Comparison of ENCODE assay signal across 9 cellular contexts in the genomic region with DNA sequence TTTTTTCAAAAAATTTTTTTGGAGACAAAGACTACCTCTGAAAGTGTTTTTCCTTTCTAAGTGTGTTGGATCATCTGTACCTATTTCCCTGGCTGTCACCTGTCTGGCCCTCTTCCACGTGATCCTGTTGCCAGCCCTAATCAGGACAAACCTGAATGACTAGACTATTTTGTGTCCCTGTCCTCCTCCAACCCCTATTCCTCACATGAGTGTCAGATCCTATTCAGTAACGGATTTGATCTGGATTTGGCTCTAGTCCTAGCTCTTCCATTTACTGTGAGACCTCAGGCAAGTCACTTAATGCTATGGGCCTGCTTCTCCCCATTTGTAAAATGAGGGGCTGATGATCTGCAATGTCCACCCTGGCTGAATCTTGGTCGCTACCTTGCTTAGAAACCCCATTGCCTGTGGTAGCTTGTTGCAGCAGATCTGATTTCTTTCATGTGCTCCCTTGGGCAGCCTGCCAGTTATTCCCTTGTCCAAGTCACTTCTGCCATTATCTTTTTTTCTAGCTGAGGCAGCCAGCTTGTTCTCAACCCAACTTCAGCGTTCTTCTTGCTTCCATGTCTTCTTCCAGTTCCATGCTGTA. TPM values are rescaled to one million over a fixed set of nuclear protein-coding genes. Genes with fewer than 3 reads are reported as not detected.
DNase-seq lines count a peak whose midpoint lies in the region; ATAC-seq, FAIRE-seq and TF ChIP-seq lines count a peak whose summit lies in the region.
"Had no signal": no experiment of that assay in that cellular context is flagged by ENCODE, and none has a peak within 500 bp of the region (broad histone marks: within the 10 kb centered on the region; RNA-seq: fewer than 3 reads in every experiment).

No MANE protein-coding gene starts in this region.

- H3K4me1 ChIP-seq in endothelial cell of umbilical vein (ENCODE audit: control insufficient read depth, extremely low read depth, insufficient read depth, low read length) (peaks cover 13% of the 10 kb centered on the region), parathyroid adenoma (peaks cover 24% of the 10 kb centered on the region)

- H3K4me3 ChIP-seq in endothelial cell of umbilical vein (replicated peaks in 1 of 3; ENCODE audit: insufficient read depth in 1 of 3, low read depth in 1 of 3, low read length in 3 of 3) (no peak overlapping the region), parathyroid adenoma (ENCODE audit: low read depth, low read length) (no peak overlapping the region)

- H3K79me2 ChIP-seq in endothelial cell of umbilical vein (ENCODE audit: control insufficient read depth, insufficient read depth, low read length) = peaks cover 78% of the 10 kb centered on the region
- peaks cover 48% of the 10 kb centered on the region for H3K79me2 ChIP-seq in parathyroid adenoma

- CTCF ChIA-PET in endothelial cell of umbilical vein (lab: Charles Lee) = interaction anchor here (0.8 to 1.4 kb wide), 3 partner anchors 20 to 107 kb away, joined by 4 read pairs; no protein-coding TSS in a partner anchor

- no peaks in the 10 kb centered on the region for H3K9me1 ChIP-seq in endothelial cell of umbilical vein (replicated peaks; ENCODE audit: control insufficient read depth, extremely low read depth, insufficient read depth, low read length)

- H3K4me2 ChIP-seq in endothelial cell of umbilical vein (ENCODE audit: insufficient read depth, low read length) (no peak overlapping the region), parathyroid adenoma (ENCODE audit: low read length) (peak overlapping the region; percentile 28)

- H3K9ac ChIP-seq in endothelial cell of umbilical vein (replicated peaks; ENCODE audit: extremely low read depth, insufficient read depth, low read length) (no peak overlapping the region), parathyroid adenoma (no peak overlapping the region)

- H2AFZ ChIP-seq in endothelial cell of umbilical vein (ENCODE audit: low read depth, low read length) = no peak overlapping the region
- peak overlapping the region; percentile 35 for H2AFZ ChIP-seq in parathyroid adenoma

- peaks cover 2% of the 10 kb centered on the region in 2 experiments for H3K36me3 ChIP-seq in endothelial cell of umbilical vein (ENCODE audit: control insufficient read depth in 2 of 2, extremely low read depth in 1 of 2, insufficient read depth in 2 of 2, low read length in 2 of 2)
- no peaks in the 10 kb centered on the region for H3K36me3 ChIP-seq in parathyroid adenoma (ENCODE audit: control insufficient read depth, insufficient read depth, low read length)

- no peaks in the 10 kb centered on the region for H4K20me1 ChIP-seq in endothelial cell of umbilical vein (replicated peaks; ENCODE audit: control insufficient read depth, extremely low read depth, insufficient read depth, low read length)

- dilution Hi-C loops in endothelial cell of umbilical vein (cut with MboI; ENCODE audit: extremely low pct_ligation_motif_present, low sequenced_read_pairs) = no loop called here

- DNase-seq in EL (peak; percentile 25), NCI-H82 (lab: John Stamatoyannopoulos, UW) (peak; percentile 60), endothelial cell of umbilical vein (ENCODE audit: low read depth, low spot score) (peak; percentile 51), D341Med (ENCODE audit: low spot score) (no peak), ACHN (no peak), NCI-H1694 treated with DMSO at 0.1 percent for 48 hours (lab: John Stamatoyannopoulos, UW) (no peak)
- DNase-seq: GOT3 had no signal

- TF ChIP-seq CTCF in endothelial cell of umbilical vein (IDR thresholded peaks at IDR 0.05; ENCODE audit: extremely low read depth in 1 of 2, insufficient read depth in 1 of 2, low read depth in 1 of 2, low read length in 2 of 2) = no peak
- no peak for TF ChIP-seq CTCF in parathyroid adenoma (IDR thresholded peaks at IDR 0.05)

- ATAC-seq in HG02588 (IDR thresholded peaks at IDR 0.05; ENCODE audit: unreplicated experiment) = no peak

- intact Hi-C loops in endothelial cell of umbilical vein (cut with micrococcal nuclease) = no loop called here

- H3K9me3 ChIP-seq in endothelial cell of umbilical vein (replicated peaks; ENCODE audit: control insufficient read depth, insufficient read depth, low read length) = no peaks in the 10 kb centered on the region
- H3K9me3 ChIP-seq in parathyroid adenoma (ENCODE audit: control insufficient read depth, low read length) = no peaks in the 10 kb centered on the region

- no TSS peak for BruUV-seq in endothelial cell of umbilical vein (replicated peaks; lab: Mats Ljungman, UMichigan)

- FAIRE-seq in endothelial cell of umbilical vein (lab: Jason Lieb, UNC) = peak; percentile 67

- H3K27ac ChIP-seq in endothelial cell of umbilical vein (ENCODE audit: insufficient read depth, low read depth, low read length) (no peak overlapping the region), parathyroid adenoma (peak overlapping the region; percentile 58)

- no peak for TF ChIP-seq POLR2A in endothelial cell of umbilical vein (IDR thresholded peaks at IDR 0.05; ENCODE audit: low read depth, low read length)

- POLR2A ChIA-PET in endothelial cell of umbilical vein (lab: Charles Lee) = interaction anchor here (0.6 to 0.9 kb wide), 2 partner anchors 22 to 34 kb away, joined by 3 to 8 read pairs; a partner anchor contains a TSS

- H3K27me3 ChIP-seq in endothelial cell of umbilical vein (ENCODE audit: control insufficient read depth in 2 of 2, insufficient read depth in 2 of 2, low read length in 2 of 2) = no peaks in the 10 kb centered on the region
- no peaks in the 10 kb centered on the region for H3K27me3 ChIP-seq in parathyroid adenoma (ENCODE audit: control insufficient read depth, insufficient read depth, low read length)

- in situ Hi-C loops in ACHN (cut with HindIII; ENCODE audit: low pct_ligation_motif_present, low pct_unique_long_range_greater_than_20kb, low sequenced_read_pairs) = no loop called here

TF ChIP-seq in endothelial cell of umbilical vein, 7 proteins besides CTCF, POLR2A, EP300 and RAD21:
- TF ChIP-seq MYC (IDR thresholded peaks at IDR 0.05; ENCODE audit: low read depth, low read length) (no peak), POLR2AphosphoS5 (IDR thresholded peaks at IDR 0.05; ENCODE audit: insufficient read depth, low read depth, low read length) (no peak), GATA2 (IDR thresholded peaks at IDR 0.05; ENCODE audit: insufficient read depth, insufficient read length, low read depth, low read length) (no peak), JUN (IDR thresholded peaks at IDR 0.05; ENCODE audit: borderline replicate concordance, insufficient read depth, insufficient read length, low read depth) (no peak), EZH2 (IDR thresholded peaks at IDR 0.05; ENCODE audit: borderline replicate concordance, low read depth, low read length, severe bottlenecking) (no peak), FOS (IDR thresholded peaks at IDR 0.05; ENCODE audit: borderline replicate concordance, insufficient read depth, low read length) (no peak)
- TF ChIP-seq, protein P1, sequence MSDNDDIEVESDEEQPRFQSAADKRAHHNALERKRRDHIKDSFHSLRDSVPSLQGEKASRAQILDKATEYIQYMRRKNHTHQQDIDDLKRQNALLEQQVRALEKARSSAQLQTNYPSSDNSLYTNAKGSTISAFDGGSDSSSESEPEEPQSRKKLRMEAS (IDR thresholded peaks at IDR 0.05; ENCODE audit: insufficient read depth, insufficient read length) = no peak
TF ChIP-seq in endothelial cell of umbilical vein: peak in this region for 0.

RNA-seq across cellular contexts. Expression of a gene that starts 4.8 kb away (rescaled TPM):
- 45.8 and 46.3 TPM in 2 replicates for total RNA-seq in endothelial cell of umbilical vein
- polyA plus RNA-seq in endothelial cell of umbilical vein = 16.0 and 25.0 TPM in 2 replicates
- 23.8 and 25.1 TPM in 2 replicates for polyA plus RNA-seq in endothelial cell of umbilical vein (2011; cell fraction: cytosol; rRNA removed)
- polyA plus RNA-seq in endothelial cell of umbilical vein (2011; cell fraction: nucleus; rRNA removed) = 21.1 and 22.2 TPM in 2 replicates
- 43.9 and 49.0 TPM in 2 replicates for polyA plus RNA-seq in endothelial cell of umbilical vein (2012)
- 30.4 and 61.0 TPM in 2 replicates for polyA minus RNA-seq in endothelial cell of umbilical vein
- 37.3 TPM for polyA minus RNA-seq in endothelial cell of umbilical vein (2011; cell fraction: cytosol; rRNA and poly(A)+ RNA removed)
- 46.1 and 46.8 TPM in 2 replicates for polyA minus RNA-seq in endothelial cell of umbilical vein (2011; cell fraction: nucleus; rRNA and poly(A)+ RNA removed)

RNA-seq across cellular contexts. Expression of a gene that starts 34.5 kb away (rescaled TPM):
- 291 and 309 TPM in 2 replicates for total RNA-seq in endothelial cell of umbilical vein
- 76.2 and 106 TPM in 2 replicates for polyA plus RNA-seq in endothelial cell of umbilical vein
- 49.7 and 60.3 TPM in 2 replicates for polyA plus RNA-seq in endothelial cell of umbilical vein (2011; cell fraction: cytosol; rRNA removed)
- 591 and 691 TPM in 2 replicates for polyA plus RNA-seq in endothelial cell of umbilical vein (2011; cell fraction: nucleus; rRNA removed)
- 214 and 237 TPM in 2 replicates for polyA plus RNA-seq in endothelial cell of umbilical vein (2012)
- polyA minus RNA-seq in endothelial cell of umbilical vein = 196 and 257 TPM in 2 replicates
- 80.7 TPM for polyA minus RNA-seq in endothelial cell of umbilical vein (2011; cell fraction: cytosol; rRNA and poly(A)+ RNA removed)
- 449 and 536 TPM in 2 replicates for polyA minus RNA-seq in endothelial cell of umbilical vein (2011; cell fraction: nucleus; rRNA and poly(A)+ RNA removed)

Comparison
In these comparisons a context has a peak if more than half of its experiments do, and no peak if none do; other contexts are left out.
1. DNase-seq: peak in EL (single experiment), NCI-H82 (single experiment) and endothelial cell of umbilical vein (single experiment); none in D341Med (single experiment), ACHN (single experiment) and NCI-H1694 treated with DMSO at 0.1 percent for 48 hours (single experiment).